1 cellular context compared by ENCODE assay signal in genomic region chr3:196995027-196995426, GRCh38.
TF ChIP-seq lines count a peak whose summit lies in the region.

No MANE protein-coding gene starts in this region.

TF ChIP-seq in K562, 482 proteins besides CTCF, POLR2A, EP300 and RAD21 (continued from another document):
- no peak for TF ChIP-seq ZBTB33 (CRISPR knock-in tag; IDR thresholded peaks at IDR 0.05)
- no peak for TF ChIP-seq PURB (CRISPR knock-in tag; IDR thresholded peaks at IDR 0.05; ENCODE audit: low read depth)
